ENCODE assay signal across 9 cellular contexts in the genomic region with DNA sequence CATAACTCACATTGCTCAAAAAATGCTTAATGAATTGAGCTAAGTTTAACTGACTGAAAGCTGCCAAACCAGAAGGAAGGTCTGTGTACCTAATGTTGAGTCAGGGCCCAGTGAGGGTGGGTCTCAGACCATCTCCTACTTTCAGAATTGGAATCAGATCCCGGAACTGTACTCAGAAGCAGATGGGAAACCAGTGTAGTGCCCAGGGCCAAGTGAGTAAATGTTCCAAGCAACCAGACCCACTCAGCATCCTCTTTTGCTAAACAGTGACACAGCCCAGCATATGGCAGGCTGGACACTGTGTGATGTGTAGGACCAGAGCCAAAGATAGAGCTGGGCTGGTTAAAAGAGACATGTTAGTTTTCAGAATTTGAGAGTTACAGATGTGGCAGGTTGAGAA.
"Had no signal": no experiment of that assay in that cellular context is flagged by ENCODE, and none has a peak within 500 bp of the region (broad histone marks: within the 10 kb centered on the region; RNA-seq: fewer than 3 reads in every experiment).

No MANE protein-coding gene starts in this region.

- DNase-seq: activated CD4-positive, alpha-beta T cell treated with anti-CD3 and anti-CD28 coated beads, Interleukin-2, amount 50 U/mL, for 1 hour; activated CD8-positive, alpha-beta memory T cell treated with anti-CD3 and anti-CD28 coated beads for 24 hours; activated gamma-delta T cell treated with Interleukin-2 at 50 U/mL for 16 hours; amygdala; brain microvascular endothelial cell; kidney glomerular epithelial cell; ovary; stimulated activated CD4-positive, alpha-beta T cell treated with anti-CD3 and anti-CD28 coated beads, Interleukin-1b, Interleukin-23, amount 100 ng/mL, for 48 hours had no signal

- H3K27ac ChIP-seq: brain microvascular endothelial cell, ovary, thoracic aorta had no signal

- H3K9me3 ChIP-seq: ovary, thoracic aorta had no signal

- H3K27me3 ChIP-seq: brain microvascular endothelial cell, ovary had no signal

- H3K4me3 ChIP-seq: ovary, thoracic aorta had no signal

- H3K36me3 ChIP-seq: brain microvascular endothelial cell, ovary, thoracic aorta had no signal
